ENCODE assay signal across 1 cellular context in genomic region chr1:32881871-32882850, GRCh38.
TF ChIP-seq lines count a peak whose summit lies in the region.

No MANE protein-coding gene starts in this region.

TF ChIP-seq in SK-N-SH, 30 proteins besides CTCF, POLR2A, EP300 and RAD21 (continued from another document):
- TF ChIP-seq SMC3 (IDR thresholded peaks at IDR 0.05; ENCODE audit: low read depth, low read length) = no peak
- no peak for TF ChIP-seq USF1 (IDR thresholded peaks at IDR 0.05; ENCODE audit: borderline replicate concordance, low read depth)
- TF ChIP-seq MAX (IDR thresholded peaks at IDR 0.05; ENCODE audit: low read depth) = no peak
- no peak for TF ChIP-seq RFX5 (IDR thresholded peaks at IDR 0.05; ENCODE audit: low read length)
- TF ChIP-seq NRF1 (IDR thresholded peaks at IDR 0.05; ENCODE audit: low read depth, low read length) = no peak
- TF ChIP-seq MXI1 (IDR thresholded peaks at IDR 0.05; ENCODE audit: low read depth, low read length) = no peak
- no peak for TF ChIP-seq YY1 (IDR thresholded peaks at IDR 0.05; ENCODE audit: low read depth)
- no peak for TF ChIP-seq ELF1 (IDR thresholded peaks at IDR 0.05)
- no peak for TF ChIP-seq GABPA (IDR thresholded peaks at IDR 0.05; ENCODE audit: low read depth)
- no peak for TF ChIP-seq NFIC (IDR thresholded peaks at IDR 0.05; ENCODE audit: borderline replicate concordance)
- no peak for TF ChIP-seq PBX3 (IDR thresholded peaks at IDR 0.05)
- no peak for TF ChIP-seq FOXJ3 (CRISPR knock-in tag; IDR thresholded peaks at IDR 0.05)
- no peak for TF ChIP-seq TCF12 (IDR thresholded peaks at IDR 0.05)
